In the genomic region with DNA sequence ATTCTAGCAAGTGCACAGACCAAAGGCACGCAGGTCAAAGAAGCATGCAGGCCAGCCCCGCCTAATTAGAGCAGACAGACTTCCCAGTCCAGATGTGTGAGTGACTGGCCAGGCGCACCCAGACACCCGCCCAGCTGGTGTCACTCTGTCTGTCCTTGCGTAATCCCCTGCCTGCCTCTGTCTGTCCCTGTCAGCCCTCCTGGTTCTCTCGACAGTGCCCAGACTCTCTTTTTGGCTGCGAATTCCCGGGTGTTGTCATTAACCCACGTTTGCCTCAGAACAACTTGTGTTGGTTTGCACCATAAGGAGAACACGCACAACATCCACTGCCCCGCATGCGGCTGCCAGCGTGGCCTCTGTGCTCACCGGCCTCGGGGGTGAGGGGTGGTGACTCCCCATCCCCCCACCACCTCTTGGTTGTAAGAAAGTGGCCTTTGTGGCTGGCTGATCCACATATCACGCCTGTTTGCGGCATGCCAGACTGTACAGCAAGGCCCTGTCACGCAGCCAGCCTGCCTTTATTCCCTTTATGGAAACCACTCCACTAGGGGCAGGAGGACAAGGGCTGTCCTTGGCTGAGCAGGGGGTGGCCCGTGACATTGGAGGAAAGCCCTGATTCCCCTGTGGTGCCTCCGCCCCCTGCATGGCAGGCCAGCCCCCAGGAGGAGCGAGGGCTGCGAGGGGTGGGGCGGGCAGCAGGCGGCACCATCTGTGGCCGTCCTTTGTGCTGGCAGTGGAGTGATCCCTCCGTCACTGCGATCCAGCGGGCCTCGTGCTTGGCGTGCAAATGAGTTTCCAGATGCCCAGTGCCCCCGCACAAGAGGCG, we compare ENCODE assay signal across 10 cellular contexts.
A peak's percentile ranks its signal among the peaks of the same experiment; 100 is the strongest.
DNase-seq lines count a peak whose midpoint lies in the region; ATAC-seq and TF ChIP-seq lines count a peak whose summit lies in the region.
"Had no signal": no experiment of that assay in that cellular context is flagged by ENCODE, and none has a peak within 500 bp of the region (broad histone marks: within the 10 kb centered on the region; RNA-seq: fewer than 3 reads in every experiment).

No MANE protein-coding gene starts in this region.

- H3K18ac ChIP-seq in mesenchymal stem cell (ENCODE audit: low read depth in 1 of 2, low read length in 2 of 2): peak overlapping the region; percentile 31 to 45

- H3K9me3 Mint-ChIP-seq in dendritic cell treated with granulocyte-macrophage colony-stimulating factor and Interleukin-4, amounts not matched to agents 40 ng/mL and 50 ng/mL, for 4 days: no peaks in the 10 kb centered on the region
- H3K9me3 Mint-ChIP-seq in type B pancreatic cell: no peaks in the 10 kb centered on the region
- no peaks in the 10 kb centered on the region for H3K9me3 Mint-ChIP-seq in activated T-cell treated with anti-CD3 and anti-CD28 coated beads, Interleukin-2, amount 50 U/mL, for 4 hours
- no peaks in the 10 kb centered on the region for H3K9me3 Mint-ChIP-seq in CD4-positive, alpha-beta memory T cell
- H3K9me3 Mint-ChIP-seq: T-helper 1 cell treated with Interleukin-12 subunit alpha and Interleukin-12 subunit beta and Interleukin-4 antibody, amounts not matched to agents 30 μg/mL and 1 μg/mL, for 36 hours had no signal

- H3K4me2 ChIP-seq in mesenchymal stem cell (ENCODE audit: low read length, poor library complexity, severe bottlenecking): no peak overlapping the region

- H3K9ac ChIP-seq in mesenchymal stem cell (ENCODE audit: low read length): peak overlapping the region; percentile 53

- peak overlapping the region in 1 of 2 experiments; percentile 30 for H3K14ac ChIP-seq in mesenchymal stem cell (ENCODE audit: low read length in 2 of 2)

- no peak overlapping the region for H3K4me3 ChIP-seq in mesenchymal stem cell (ENCODE audit: insufficient read depth in 1 of 2, low read depth in 1 of 2, low read length in 2 of 2)
- no peak overlapping the region for H3K4me3 ChIP-seq in CD4-positive, alpha-beta memory T cell (ENCODE audit: low read length in 2 of 2)

- peak overlapping the region; percentile 22 to 57 for H3K4ac ChIP-seq in mesenchymal stem cell (ENCODE audit: low read depth in 1 of 2, low read length in 2 of 2)

- H2AK5ac ChIP-seq in mesenchymal stem cell (ENCODE audit: low read length, severe bottlenecking): no peak overlapping the region

- TF ChIP-seq CTCF in type B pancreatic cell (conservative IDR thresholded peaks at IDR 0.05): no peak

- no peaks in the 10 kb centered on the region for H3K9me3 ChIP-seq in mesenchymal stem cell (ENCODE audit: control insufficient read depth, low read length)
- H3K9me3 ChIP-seq in CD4-positive, alpha-beta memory T cell (ENCODE audit: control insufficient read depth in 1 of 2, low read length in 2 of 2): no peaks in the 10 kb centered on the region

- no peaks in the 10 kb centered on the region for H3K27me3 ChIP-seq in mesenchymal stem cell (ENCODE audit: control insufficient read depth in 1 of 2, insufficient read depth in 1 of 2, low read length in 2 of 2)
- H3K27me3 ChIP-seq in CD4-positive, alpha-beta memory T cell (ENCODE audit: insufficient read depth, low read length): no peaks in the 10 kb centered on the region

- H3K27ac ChIP-seq in mesenchymal stem cell (ENCODE audit: low read length, poor library complexity, severe bottlenecking): no peak overlapping the region
- no peak overlapping the region for H3K27ac ChIP-seq in CD4-positive, alpha-beta memory T cell (ENCODE audit: low read depth, low read length)

- H2BK5ac ChIP-seq in mesenchymal stem cell (ENCODE audit: low read depth, low read length, poor library complexity, severe bottlenecking): no peak overlapping the region

- peak overlapping the region; percentile 64 for H4K91ac ChIP-seq in mesenchymal stem cell (ENCODE audit: low read length)

- H3K23ac ChIP-seq in mesenchymal stem cell (ENCODE audit: low read length in 2 of 2): no peak overlapping the region

- peak overlapping the region in 1 of 2 experiments; percentile 24 for H2BK12ac ChIP-seq in mesenchymal stem cell (ENCODE audit: low read length in 2 of 2)

- 76% methylated on average over 32 of the region's 32 CpGs for WGBS in mesenchymal stem cell

- no peak overlapping the region for H2BK15ac ChIP-seq in mesenchymal stem cell (ENCODE audit: low read depth, poor library complexity, severe bottlenecking)

- POLR2A ChIA-PET in CD4-positive, alpha-beta memory T cell (lab: Charles Lee; ENCODE audit: partially characterized antibody): no interaction called here

- peaks cover 50 to 85% of the 10 kb centered on the region in 2 experiments for H3K36me3 ChIP-seq in mesenchymal stem cell (ENCODE audit: control insufficient read depth in 1 of 2, insufficient read depth in 2 of 2, low read depth in 1 of 2, low read length in 2 of 2)
- peaks cover 13% of the 10 kb centered on the region for H3K36me3 ChIP-seq in CD4-positive, alpha-beta memory T cell (ENCODE audit: insufficient read depth, low read length)

- H3K79me1 ChIP-seq in mesenchymal stem cell (replicated peaks; ENCODE audit: low read length, poor library complexity, severe bottlenecking): peaks cover 67% of the 10 kb centered on the region

- H2AFZ ChIP-seq in mesenchymal stem cell (ENCODE audit: low read depth, low read length): no peak overlapping the region

- H3K27me3 Mint-ChIP-seq in dendritic cell treated with granulocyte-macrophage colony-stimulating factor and Interleukin-4, amounts not matched to agents 40 ng/mL and 50 ng/mL, for 4 days: no peaks in the 10 kb centered on the region
- H3K27me3 Mint-ChIP-seq in type B pancreatic cell: no peaks in the 10 kb centered on the region
- no peaks in the 10 kb centered on the region for H3K27me3 Mint-ChIP-seq in activated T-cell treated with anti-CD3 and anti-CD28 coated beads, Interleukin-2, amount 50 U/mL, for 4 hours (ENCODE audit: low read depth)
- no peaks in the 10 kb centered on the region for H3K27me3 Mint-ChIP-seq in CD4-positive, alpha-beta memory T cell

- peaks cover 73% of the 10 kb centered on the region for H3K4me1 Mint-ChIP-seq in dendritic cell treated with granulocyte-macrophage colony-stimulating factor and Interleukin-4, amounts not matched to agents 40 ng/mL and 50 ng/mL, for 4 days (ENCODE audit: low read depth)
- H3K4me1 Mint-ChIP-seq in type B pancreatic cell (ENCODE audit: unreplicated experiment): peaks cover 34% of the 10 kb centered on the region
- no peaks in the 10 kb centered on the region for H3K4me1 Mint-ChIP-seq in activated T-cell treated with anti-CD3 and anti-CD28 coated beads, Interleukin-2, amount 50 U/mL, for 4 hours (ENCODE audit: low read depth)
- peaks cover 0 to 4% (median 1%) of the 10 kb centered on the region in 4 donors for H3K4me1 Mint-ChIP-seq in CD4-positive, alpha-beta memory T cell

- peak overlapping the region; percentile 52 for H4K8ac ChIP-seq in mesenchymal stem cell (ENCODE audit: low read length)

- H2BK120ac ChIP-seq in mesenchymal stem cell (ENCODE audit: low read depth, low read length): no peak overlapping the region

- H3K36me3 Mint-ChIP-seq in dendritic cell treated with granulocyte-macrophage colony-stimulating factor and Interleukin-4, amounts not matched to agents 40 ng/mL and 50 ng/mL, for 4 days (ENCODE audit: low read depth): peaks cover 81% of the 10 kb centered on the region
- peaks cover 21% of the 10 kb centered on the region for H3K36me3 Mint-ChIP-seq in type B pancreatic cell
- peaks cover 11% of the 10 kb centered on the region for H3K36me3 Mint-ChIP-seq in activated T-cell treated with anti-CD3 and anti-CD28 coated beads, Interleukin-2, amount 50 U/mL, for 4 hours (ENCODE audit: insufficient read depth)
- peaks cover 17 to 19% of the 10 kb centered on the region in 2 donors for H3K36me3 Mint-ChIP-seq in CD4-positive, alpha-beta memory T cell

- peaks cover 37% of the 10 kb centered on the region for H3K4me1 ChIP-seq in mesenchymal stem cell (ENCODE audit: control insufficient read depth, insufficient read depth, low read depth, low read length)
- H3K4me1 ChIP-seq in CD4-positive, alpha-beta memory T cell (ENCODE audit: insufficient read depth, low read length): no peaks in the 10 kb centered on the region

- intact Hi-C loops in dendritic cell treated with granulocyte-macrophage colony-stimulating factor and Interleukin-4, amounts not matched to agents 40 ng/mL and 50 ng/mL, for 4 days (cut with micrococcal nuclease): no loop called here
- intact Hi-C loops in CD4-positive, alpha-beta memory T cell (cut with micrococcal nuclease): no loop called here

- H3K4me3 Mint-ChIP-seq in dendritic cell treated with granulocyte-macrophage colony-stimulating factor and Interleukin-4, amounts not matched to agents 40 ng/mL and 50 ng/mL, for 4 days: no peak overlapping the region
- peak overlapping the region; percentile 52 for H3K4me3 Mint-ChIP-seq in type B pancreatic cell
- H3K4me3 Mint-ChIP-seq in activated T-cell treated with anti-CD3 and anti-CD28 coated beads, Interleukin-2, amount 50 U/mL, for 4 hours: no peak overlapping the region
- no peak overlapping the region for H3K4me3 Mint-ChIP-seq in CD4-positive, alpha-beta memory T cell
- H3K4me3 Mint-ChIP-seq: H9; T-helper 1 cell treated with Interleukin-12 subunit alpha and Interleukin-12 subunit beta and Interleukin-4 antibody, amounts not matched to agents 30 μg/mL and 1 μg/mL, for 36 hours had no signal

- no peak for ATAC-seq in activated T-cell treated with anti-CD3 and anti-CD28 coated beads, Interleukin-2, amount 50 U/mL, for 4 hours
- ATAC-seq in GM19328 (IDR thresholded peaks at IDR 0.05; ENCODE audit: unreplicated experiment): no peak

- H3K27ac Mint-ChIP-seq in dendritic cell treated with granulocyte-macrophage colony-stimulating factor and Interleukin-4, amounts not matched to agents 40 ng/mL and 50 ng/mL, for 4 days: peak overlapping the region; percentile 68
- H3K27ac Mint-ChIP-seq in type B pancreatic cell: peak overlapping the region; percentile 76
- H3K27ac Mint-ChIP-seq in CD4-positive, alpha-beta memory T cell: no peak overlapping the region
- H3K27ac Mint-ChIP-seq: T-helper 1 cell treated with Interleukin-12 subunit alpha and Interleukin-12 subunit beta and Interleukin-4 antibody, amounts not matched to agents 30 μg/mL and 1 μg/mL, for 36 hours had no signal

- CTCF ChIA-PET in CD4-positive, alpha-beta memory T cell (lab: Charles Lee; ENCODE audit: partially characterized antibody): interaction anchor here (0.8 kb wide), 1 partner anchor 9 kb away, joined by 3 read pairs; no protein-coding TSS in a partner anchor

- DNase-seq in NCI-H2029 treated with DMSO at 0.1 percent for 48 hours (lab: John Stamatoyannopoulos, UW) (peak; percentile 53), mesenchymal stem cell (peak; percentile 81), type B pancreatic cell (ENCODE audit: extremely low spot score, unreplicated experiment) (no peak), NCI-H2107 (lab: John Stamatoyannopoulos, UW) (no peak)
- DNase-seq in activated T-cell treated with anti-CD3 and anti-CD28 coated beads, Interleukin-2, amount 50 U/mL, for 4 hours: no peak
- no peak for DNase-seq in CD4-positive, alpha-beta memory T cell
- DNase-seq: H9 had no signal

Comparison
In these comparisons a context has a peak if more than half of its experiments do, and no peak if none do; other contexts are left out.
1. DNase-seq: peak in NCI-H2029 treated with DMSO at 0.1 percent for 48 hours (single experiment) and mesenchymal stem cell (single experiment); none in type B pancreatic cell (single experiment), NCI-H2107 (single experiment), activated T-cell treated with anti-CD3 and anti-CD28 coated beads, Interleukin-2, amount 50 U/mL, for 4 hours (single experiment) and CD4-positive, alpha-beta memory T cell (0 of 5).
2. H3K27ac Mint-ChIP-seq: peak in dendritic cell treated with granulocyte-macrophage colony-stimulating factor and Interleukin-4, amounts not matched to agents 40 ng/mL and 50 ng/mL, for 4 days (single experiment) and type B pancreatic cell (single experiment); none in CD4-positive, alpha-beta memory T cell (0 of 7).